ENCODE assay signal across 21 cellular contexts in genomic region chr1:169339773-169340172, GRCh38. TPM values are rescaled to one million over a fixed set of nuclear protein-coding genes. Genes with fewer than 3 reads are reported as not detected.
DNase-seq lines count a peak whose midpoint lies in the region; ATAC-seq, FAIRE-seq and TF ChIP-seq lines count a peak whose summit lies in the region.
"Had no signal": no experiment of that assay in that cellular context is flagged by ENCODE, and none has a peak within 500 bp of the region (broad histone marks: within the 10 kb centered on the region; RNA-seq: fewer than 3 reads in every experiment).

No MANE protein-coding gene starts in this region.

- no peak overlapping the region for H2AFZ ChIP-seq in H1 (ENCODE audit: low read length)

- TF ChIP-seq CTCF in H1 (IDR thresholded peaks at IDR 0.05; ENCODE audit: control extremely low read depth in 1 of 3, insufficient read depth in 1 of 3, low read depth in 1 of 3, low read length in 3 of 3) = no peak
- no peak for TF ChIP-seq CTCF in vagina (IDR thresholded peaks at IDR 0.05)

- H3K18ac ChIP-seq in H1 (ENCODE audit: extremely low read depth, low read length) = no peak overlapping the region

- POLR2A ChIA-PET in H1 (lab: Charles Lee; ENCODE audit: partially characterized antibody) = no interaction called here

- H3K4me2 ChIP-seq in H1 (ENCODE audit: insufficient read depth in 1 of 2, low read depth in 2 of 2, low read length in 2 of 2) = no peak overlapping the region

- no peak overlapping the region for H2BK15ac ChIP-seq in H1 (ENCODE audit: low read length)

- no peak overlapping the region for H2AK5ac ChIP-seq in H1 (ENCODE audit: low read depth, low read length)

- no peak for TF ChIP-seq RAD21 in H1 (IDR thresholded peaks at IDR 0.05 in 1 of 2, conservative IDR thresholded peaks at IDR 0.05 in 1 of 2; ENCODE audit: low read depth in 2 of 2, low read length in 2 of 2)

- H3K79me1 ChIP-seq in H1 (ENCODE audit: low read depth, low read length) = 0 out of 2 replicates have a peak, but pooled peaks cover 3% of the 10 kb centered on the region

- no peak overlapping the region for H3K23ac ChIP-seq in H1 (ENCODE audit: insufficient read length)

- no peak overlapping the region for H2BK5ac ChIP-seq in H1 (ENCODE audit: low read depth, low read length)

- H3K56ac ChIP-seq in H1 (replicated peaks; ENCODE audit: insufficient read length, low read depth, low read length) = no peak overlapping the region

- no peak for ATAC-seq in activated T-helper 17 cell treated with anti-CD3 and anti-CD28 coated beads, Interleukin-2, amount 50 U/mL, for 72 hours (replicated peaks)
- ATAC-seq in GM19397 (IDR thresholded peaks at IDR 0.05; ENCODE audit: unreplicated experiment) (no peak), GM18870 (IDR thresholded peaks at IDR 0.05; ENCODE audit: unreplicated experiment) (no peak)

- no peak overlapping the region for H2BK20ac ChIP-seq in H1 (ENCODE audit: low read length)

- H4K5ac ChIP-seq in H1 (ENCODE audit: insufficient read length, low read depth, low read length) = no peak overlapping the region

- peaks cover 17% of the 10 kb centered on the region for H3K4me1 Mint-ChIP-seq in activated T-helper 17 cell treated with anti-CD3 and anti-CD28 coated beads, Interleukin-2, amount 50 U/mL, for 72 hours

- no peak overlapping the region for H2BK120ac ChIP-seq in H1 (replicated peaks; ENCODE audit: low read depth, low read length)

- no peaks in the 10 kb centered on the region for H3K79me2 ChIP-seq in H1 (ENCODE audit: control insufficient read depth in 1 of 2, insufficient read depth in 2 of 2, low read length in 2 of 2)

- TF ChIP-seq EP300 in H1 (IDR thresholded peaks at IDR 0.05; ENCODE audit: borderline replicate concordance in 1 of 2, low read depth in 2 of 2, low read length in 2 of 2) = no peak

- H3K36me3 ChIP-seq in H1 (ENCODE audit: control insufficient read depth in 2 of 4, insufficient read depth in 4 of 4, low read length in 3 of 4) = no peaks in the 10 kb centered on the region; a peak in 1 of 8 replicates
- H3K36me3 ChIP-seq in vagina = no peaks in the 10 kb centered on the region
- H3K36me3 ChIP-seq: MG63 had no signal

- H4K8ac ChIP-seq in H1 (ENCODE audit: extremely low read depth, insufficient read depth, low read length) = no peak overlapping the region

- no peak for FAIRE-seq in H1 (lab: Jason Lieb, UNC)
- FAIRE-seq: HTR-8/SVneo had no signal

- H3K4me1 ChIP-seq in H1 (replicated peaks in 1 of 4; ENCODE audit: control insufficient read depth in 3 of 4, insufficient read depth in 4 of 4, low read length in 3 of 4) (peaks cover 0 to 2% (median 0%) of the 10 kb centered on the region in 4 experiments; a peak in 2 of 7 replicates), vagina (no peaks in the 10 kb centered on the region)

- peak overlapping the region; percentile 26 for H3K27ac Mint-ChIP-seq in activated T-helper 17 cell treated with anti-CD3 and anti-CD28 coated beads, Interleukin-2, amount 50 U/mL, for 72 hours

- H3K9ac ChIP-seq in H1 (replicated peaks in 1 of 4; ENCODE audit: extremely low read depth in 1 of 4, low read depth in 3 of 4, low read length in 3 of 4) = no peak overlapping the region

- no peaks in the 10 kb centered on the region for H3K23me2 ChIP-seq in H1 (ENCODE audit: low read depth, low read length)

- peaks cover 3% of the 10 kb centered on the region for H3K9me3 Mint-ChIP-seq in activated T-helper 17 cell treated with anti-CD3 and anti-CD28 coated beads, Interleukin-2, amount 50 U/mL, for 72 hours

- H3K4me3 Mint-ChIP-seq in activated T-helper 17 cell treated with anti-CD3 and anti-CD28 coated beads, Interleukin-2, amount 50 U/mL, for 72 hours = no peak overlapping the region
- H3K4me3 Mint-ChIP-seq: H9 had no signal

- TF ChIP-seq POLR2A in H1 (IDR thresholded peaks at IDR 0.05; ENCODE audit: control extremely low read depth in 1 of 2, low read depth in 2 of 2, low read length in 2 of 2) = no peak
- TF ChIP-seq POLR2A in vagina (IDR thresholded peaks at IDR 0.05) = no peak

- H4K20me1 ChIP-seq in H1 (replicated peaks in 1 of 2; ENCODE audit: control insufficient read depth in 1 of 2, insufficient read depth in 2 of 2, low read length in 2 of 2) = no peaks in the 10 kb centered on the region

- H3K4ac ChIP-seq in H1 (replicated peaks; ENCODE audit: insufficient read length, low read depth, low read length) = no peak overlapping the region

- H3K27ac ChIP-seq in H1 (ENCODE audit: low read depth, low read length) = no peak overlapping the region
- H3K27ac ChIP-seq in vagina = no peak overlapping the region
- H3K27ac ChIP-seq: C4-2B, SK-N-MC had no signal

- DNase-seq in CMK (ENCODE audit: low read depth) (peak; percentile 41), MV-4-11 (lab: John Stamatoyannopoulos, UW) (peak; percentile 13), H1 (ENCODE audit: low read depth in 1 of 2, low spot score in 2 of 2) (no peak), vagina (ENCODE audit: extremely low spot score in 2 of 2) (no peak), AML-193 (lab: John Stamatoyannopoulos, UW) (no peak)
- DNase-seq: ACHN, DMS79 treated with DMSO at 0.1 percent for 48 hours, H9, IMR-90, Karpas-422, MG63, NCI-H1105, NCI-H2081 treated with DMSO at 0.1 percent for 48 hours, NCI-H748 treated with DMSO at 0.1 percent for 48 hours, SHP77 had no signal

- CTCF ChIA-PET in H1 (lab: Charles Lee; ENCODE audit: partially characterized antibody) = interaction anchor here (1.1 to 2.0 kb wide), 2 partner anchors 9 to 702 kb away, joined by 3 to 6 read pairs; no protein-coding TSS in a partner anchor

- peaks cover 6 to 13% of the 10 kb centered on the region in 2 experiments; a peak in 3 of 4 replicates for H3K9me3 ChIP-seq in H1 (ENCODE audit: insufficient read depth in 2 of 2, low read depth in 1 of 2, low read length in 1 of 2)
- no peaks in the 10 kb centered on the region for H3K9me3 ChIP-seq in vagina
- H3K9me3 ChIP-seq: MG63 had no signal

- H3K4me3 ChIP-seq in H1 (ENCODE audit: extremely low read depth in 1 of 4, insufficient read depth in 2 of 4, low read depth in 3 of 4, low read length in 4 of 4) (no peak overlapping the region), vagina (no peak overlapping the region)
- H3K4me3 ChIP-seq: MG63, SK-N-MC had no signal

- no peak overlapping the region; the same call in 1 of the 2 replicates for H2BK12ac ChIP-seq in H1 (ENCODE audit: low read depth, low read length)

- no peak overlapping the region for H3K14ac ChIP-seq in H1 (ENCODE audit: insufficient read length)

- no peaks in the 10 kb centered on the region for H3K27me3 Mint-ChIP-seq in activated T-helper 17 cell treated with anti-CD3 and anti-CD28 coated beads, Interleukin-2, amount 50 U/mL, for 72 hours

- intact Hi-C loops in vagina (cut with DNase I) = no loop called here

- H3K36me3 Mint-ChIP-seq in activated T-helper 17 cell treated with anti-CD3 and anti-CD28 coated beads, Interleukin-2, amount 50 U/mL, for 72 hours (ENCODE audit: low read depth) = no peaks in the 10 kb centered on the region

- H3K27me3 ChIP-seq in H1 (replicated peaks in 1 of 4; ENCODE audit: control insufficient read depth in 3 of 4, extremely low read depth in 1 of 4, insufficient read depth in 3 of 4, low read length in 3 of 4) (no peaks in the 10 kb centered on the region), vagina (no peaks in the 10 kb centered on the region)
- H3K27me3 ChIP-seq: MG63 had no signal

- peak overlapping the region; percentile 38 for H4K91ac ChIP-seq in H1 (replicated peaks; ENCODE audit: insufficient read length, low read length)

TF ChIP-seq in H1, 55 proteins besides CTCF, POLR2A, EP300 and RAD21 (continues in another document):
- no peak for TF ChIP-seq SRF (IDR thresholded peaks at IDR 0.05; ENCODE audit: low read depth, low read length)
- no peak for TF ChIP-seq GABPA (IDR thresholded peaks at IDR 0.05; ENCODE audit: borderline replicate concordance, insufficient read depth, low read length)
- no peak for TF ChIP-seq CEBPB (IDR thresholded peaks at IDR 0.05; ENCODE audit: low read depth, low read length)
- TF ChIP-seq POU5F1 (IDR thresholded peaks at IDR 0.05; ENCODE audit: low read depth, low read length) = no peak
- no peak for TF ChIP-seq RFX5 (IDR thresholded peaks at IDR 0.05; ENCODE audit: borderline replicate concordance, low read depth, low read length)
- TF ChIP-seq RNF2 (IDR thresholded peaks at IDR 0.05; ENCODE audit: borderline replicate concordance, low read depth, low read length, missing control alignments, poor library complexity, severe bottlenecking) = no peak
- no peak for TF ChIP-seq MAFK (IDR thresholded peaks at IDR 0.05; ENCODE audit: low read depth, low read length)
- no peak for TF ChIP-seq CTBP2 (IDR thresholded peaks at IDR 0.05; ENCODE audit: borderline replicate concordance, insufficient read depth, insufficient read length, low read length)
- no peak for TF ChIP-seq CHD1 (IDR thresholded peaks at IDR 0.05; ENCODE audit: low read depth, low read length)
- no peak for TF ChIP-seq CHD2 (IDR thresholded peaks at IDR 0.05; ENCODE audit: low read length)
- TF ChIP-seq GTF2F1 (IDR thresholded peaks at IDR 0.05; ENCODE audit: borderline replicate concordance, low read depth, low read length) = no peak

RNA-seq across cellular contexts. Expression of gene NME7, which starts 27.8 kb away (rescaled TPM):
- 10 to 100 TPM; 20.3 to 20.6 TPM for total RNA-seq in activated T-helper 17 cell treated with anti-CD3 and anti-CD28 coated beads, Interleukin-2, amount 50 U/mL, for 72 hours
- 26.8 and 28.5 TPM in 2 replicates for total RNA-seq in H1 (2021; fragmentation: NEBNext Ultra II Directional; extraction: Animal tissue kit (Norgen Biotek cat#: 25700))
- polyA plus RNA-seq in H1 (2011; rRNA removed) = 6.7 and 11.6 TPM in 2 replicates
- polyA plus RNA-seq in H1 (2011; cell fraction: cytosol; rRNA removed) = 18.3 TPM
- polyA plus RNA-seq in H1 (2011; cell fraction: nucleus; rRNA removed) = 4.3 TPM
- polyA plus RNA-seq in H1 (2012, experiment 1 of 2) = 17.1 to 56.8 TPM (median 19.3 TPM) in 4 replicates
- polyA plus RNA-seq in H1 (2012, experiment 2 of 2) = 3.7 TPM
- polyA plus RNA-seq in H1 (2013, experiment 1 of 2) = 51.0 TPM
- 61.8 TPM for polyA plus RNA-seq in H1 (2013, experiment 2 of 2)
- 10.0 and 10.6 TPM in 2 replicates for polyA minus RNA-seq in H1 (2011; rRNA and poly(A)+ RNA removed)
- polyA minus RNA-seq in H1 (2011; cell fraction: cytosol; rRNA and poly(A)+ RNA removed) = 10.2 TPM
- polyA minus RNA-seq in H1 (2011; cell fraction: nucleus; rRNA and poly(A)+ RNA removed) = 42.3 TPM
- total RNA-seq in vagina = 23.6 TPM

RNA-seq across cellular contexts. Expression of gene BLZF1, which starts 28.2 kb away (rescaled TPM):
- 10 to 100 TPM; 13.9 to 14.2 TPM for total RNA-seq in activated T-helper 17 cell treated with anti-CD3 and anti-CD28 coated beads, Interleukin-2, amount 50 U/mL, for 72 hours
- 9.9 and 10.3 TPM in 2 replicates for total RNA-seq in H1 (2021; fragmentation: NEBNext Ultra II Directional; extraction: Animal tissue kit (Norgen Biotek cat#: 25700))
- 1.1 and 1.8 TPM in 2 replicates for polyA plus RNA-seq in H1 (2011; rRNA removed)
- 2.8 TPM for polyA plus RNA-seq in H1 (2011; cell fraction: cytosol; rRNA removed)
- 1.2 TPM for polyA plus RNA-seq in H1 (2011; cell fraction: nucleus; rRNA removed)
- 3.6 to 9.1 TPM (median 4.2 TPM) in 4 replicates for polyA plus RNA-seq in H1 (2012, experiment 1 of 2)
- 0.38 TPM for polyA plus RNA-seq in H1 (2012, experiment 2 of 2)
- 6.2 TPM for polyA plus RNA-seq in H1 (2013, experiment 1 of 2)
- polyA plus RNA-seq in H1 (2013, experiment 2 of 2) = 6.2 TPM
- 4.3 and 4.7 TPM in 2 replicates for polyA minus RNA-seq in H1 (2011; rRNA and poly(A)+ RNA removed)
- polyA minus RNA-seq in H1 (2011; cell fraction: cytosol; rRNA and poly(A)+ RNA removed) = 3.4 TPM
- 13.8 TPM for polyA minus RNA-seq in H1 (2011; cell fraction: nucleus; rRNA and poly(A)+ RNA removed)
- 22.1 TPM for total RNA-seq in vagina

Comparison
In these comparisons a context has a peak if more than half of its experiments do, and no peak if none do; other contexts are left out.
1. DNase-seq: peak in CMK (single experiment) and MV-4-11 (single experiment); none in H1 (0 of 2), vagina (0 of 2) and AML-193 (0 of 2).